7 cellular contexts compared by ENCODE assay signal in genomic region chr21:40231979-40232378, GRCh38.
"Had no signal": no experiment of that assay in that cellular context is flagged by ENCODE, and none has a peak within 500 bp of the region (broad histone marks: within the 10 kb centered on the region; RNA-seq: fewer than 3 reads in every experiment).

No MANE protein-coding gene starts in this region.

- H3K4me3 ChIP-seq: GM12878 had no signal

- ATAC-seq: GM12878 had no signal

- FAIRE-seq: GM12878, GM12891, GM12892, GM18507, GM19239 had no signal

- DNase-seq: GDM1, GF-D8 had no signal
